ENCODE assay signal across 18 cellular contexts in the genomic region with DNA sequence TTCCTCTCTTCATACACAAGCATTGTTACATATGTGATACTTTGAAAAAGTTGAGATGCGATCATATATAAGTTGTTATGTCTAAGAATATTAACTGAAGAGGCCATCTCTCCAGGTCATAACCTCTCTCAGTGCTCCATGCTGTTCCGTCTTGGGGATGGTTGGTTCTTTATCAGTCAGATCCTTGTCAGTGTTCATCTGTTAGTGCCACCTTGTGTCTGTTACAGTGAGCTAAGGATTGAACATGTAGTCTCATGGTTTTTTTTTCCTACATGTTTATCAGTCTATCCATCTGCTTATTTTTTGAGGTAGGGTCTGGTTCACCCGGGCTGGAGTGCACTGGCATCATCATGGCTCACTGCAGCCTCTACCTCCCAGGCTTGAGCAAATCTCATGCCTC. TPM values are rescaled to one million over a fixed set of nuclear protein-coding genes. Genes with fewer than 3 reads are reported as not detected.
DNase-seq lines count a peak whose midpoint lies in the region; ATAC-seq and TF ChIP-seq lines count a peak whose summit lies in the region.
"Had no signal": no experiment of that assay in that cellular context is flagged by ENCODE, and none has a peak within 500 bp of the region (broad histone marks: within the 10 kb centered on the region; RNA-seq: fewer than 3 reads in every experiment).

No MANE protein-coding gene starts in this region.

- H3K9me2 ChIP-seq in PC-3 (replicated peaks; ENCODE audit: low read length) = no peaks in the 10 kb centered on the region

- H4K20me1 ChIP-seq in PC-3 (ENCODE audit: low read length) (peaks cover 14% of the 10 kb centered on the region; the same call in 1 of the 2 replicates), osteoblast (ENCODE audit: insufficient read depth, low read length) (peaks cover 16% of the 10 kb centered on the region)

- H2AFZ ChIP-seq in PC-3 (ENCODE audit: low read length) (no peak overlapping the region), osteoblast (ENCODE audit: low read length) (no peak overlapping the region)

- DNase-seq in HCEC 1CT (peak; percentile 37), PC-3 (peak; percentile 35), chondrocyte (ENCODE audit: low spot score) (no peak), osteoblast (ENCODE audit: insufficient read length, low spot score, missing footprints) (no peak), Peyer's patch (no peak), NCI-H2107 (lab: John Stamatoyannopoulos, UW) (no peak)
- DNase-seq: activated CD4-positive, alpha-beta T cell treated with anti-CD3 and anti-CD28 coated beads for 36 hours; activated T-cell treated with anti-CD3 and anti-CD28 coated beads, Interleukin-2, amount 50 U/mL, for 48 hours; amygdala; CD8-positive, alpha-beta memory T cell; dorsolateral prefrontal cortex; H7; MG63; midbrain; nucleus accumbens; spleen; T-cell had no signal

- BruUV-seq in PC-3 (replicated peaks; lab: Mats Ljungman, UMichigan) = no TSS peak

- TF ChIP-seq POLR2A in Peyer's patch (IDR thresholded peaks at IDR 0.05) = no peak

- H3K27me3 ChIP-seq in PC-3 (ENCODE audit: low read length) (no peaks in the 10 kb centered on the region), osteoblast (ENCODE audit: insufficient read depth, low read length) (no peaks in the 10 kb centered on the region), Peyer's patch (no peaks in the 10 kb centered on the region)
- H3K27me3 ChIP-seq: dorsolateral prefrontal cortex, MG63, spleen had no signal

- H3K4me3 Mint-ChIP-seq in chondrocyte (ENCODE audit: unreplicated experiment) = no peak overlapping the region
- H3K4me3 Mint-ChIP-seq: activated CD4-positive, alpha-beta T cell treated with anti-CD3 and anti-CD28 coated beads for 36 hours; CD8-positive, alpha-beta memory T cell; T-cell had no signal

- no peak overlapping the region for H3K4me3 ChIP-seq in PC-3 (ENCODE audit: low read length)
- no peak overlapping the region for H3K4me3 ChIP-seq in osteoblast (ENCODE audit: insufficient read depth, low read length)
- H3K4me3 ChIP-seq in Peyer's patch = no peak overlapping the region
- H3K4me3 ChIP-seq: dorsolateral prefrontal cortex, MG63, spleen had no signal

- peaks cover 3% of the 10 kb centered on the region for H3K4me1 Mint-ChIP-seq in chondrocyte (ENCODE audit: low read depth)

- intact Hi-C loops in PC-3 (cut with micrococcal nuclease) = loop anchor here (1.0 kb wide), 1 partner anchor 15 kb away; no protein-coding TSS in a partner anchor

- no peaks in the 10 kb centered on the region for H3F3A ChIP-seq in PC-3 (ENCODE audit: low read length, unreplicated experiment)

- H3K79me2 ChIP-seq in PC-3 (ENCODE audit: low read length) (peaks cover 32% of the 10 kb centered on the region), osteoblast (ENCODE audit: insufficient read depth, low read length) (peaks cover 54% of the 10 kb centered on the region)

- no peak overlapping the region for H3K9ac ChIP-seq in PC-3 (ENCODE audit: low read length)

- ATAC-seq in PC-3 = peak; percentile 76
- no peak for ATAC-seq in GM21526 (IDR thresholded peaks at IDR 0.05; ENCODE audit: low FRiP score, unreplicated experiment)
- ATAC-seq: activated CD4-positive, alpha-beta T cell treated with anti-CD3 and anti-CD28 coated beads for 36 hours; T-cell had no signal

- H3K27ac ChIP-seq in PC-3 (ENCODE audit: low read length) (no peak overlapping the region), osteoblast (ENCODE audit: low read depth, low read length) (peak overlapping the region; percentile 45), Peyer's patch (no peak overlapping the region)
- H3K27ac ChIP-seq: dorsolateral prefrontal cortex, spleen had no signal

- H3K4me2 ChIP-seq in PC-3 (ENCODE audit: low read length) (no peak overlapping the region), osteoblast (ENCODE audit: insufficient read depth, low read length) (no peak overlapping the region)

- peaks cover 26% of the 10 kb centered on the region; the same call in 1 of the 2 replicates for H3K36me3 ChIP-seq in PC-3 (ENCODE audit: low read depth, low read length)
- peaks cover 36% of the 10 kb centered on the region for H3K36me3 ChIP-seq in osteoblast (ENCODE audit: insufficient read depth, low read length)
- peaks cover 0 to 53% (median 0%) of the 10 kb centered on the region in 3 donors for H3K36me3 ChIP-seq in Peyer's patch

- H3K27ac Mint-ChIP-seq in chondrocyte (ENCODE audit: unreplicated experiment) = no peak overlapping the region
- H3K27ac Mint-ChIP-seq: activated CD4-positive, alpha-beta T cell treated with anti-CD3 and anti-CD28 coated beads for 36 hours; T-cell had no signal

- H3K36me3 Mint-ChIP-seq in chondrocyte (ENCODE audit: low read depth) = peaks cover 18% of the 10 kb centered on the region

- H3K9me3 Mint-ChIP-seq in chondrocyte (ENCODE audit: low read depth) = no peaks in the 10 kb centered on the region
- H3K9me3 Mint-ChIP-seq: CD8-positive, alpha-beta memory T cell; T-cell had no signal

- CTCF ChIA-PET in PC-3 (lab: Charles Lee) = interaction anchor here (0.6 to 0.8 kb wide), 2 partner anchors 29 to 53 kb away, joined by 3 read pairs; no protein-coding TSS in a partner anchor

- H3K9me3 ChIP-seq in PC-3 (ENCODE audit: low read length) (no peaks in the 10 kb centered on the region), osteoblast (ENCODE audit: low read depth, low read length) (no peaks in the 10 kb centered on the region), Peyer's patch (no peaks in the 10 kb centered on the region)
- H3K9me3 ChIP-seq: MG63, spleen had no signal

- POLR2A ChIA-PET in PC-3 (lab: Charles Lee; ENCODE audit: unreplicated experiment) = interaction anchor here (0.6 kb wide), 1 partner anchor 17 kb away, joined by 5 read pairs; no protein-coding TSS in a partner anchor

- TF ChIP-seq CTCF in PC-3 (conservative IDR thresholded peaks at IDR 0.05; ENCODE audit: low read depth, low read length) (peak; percentile 60), chondrocyte (IDR thresholded peaks at IDR 0.05) (peak; percentile 60), osteoblast (IDR thresholded peaks at IDR 0.05; ENCODE audit: extremely low read depth, low read depth, low read length) (no peak), Peyer's patch (IDR thresholded peaks at IDR 0.05) (peak in 1 of 6 experiments; percentile 13)

- H3K4me1 ChIP-seq in PC-3 (ENCODE audit: insufficient read depth, low read length) (peaks cover 11% of the 10 kb centered on the region), osteoblast (ENCODE audit: insufficient read depth, low read length) (peaks cover 7% of the 10 kb centered on the region), Peyer's patch (no peaks in the 10 kb centered on the region)

- H3K27me3 Mint-ChIP-seq in chondrocyte (ENCODE audit: low read depth) = no peaks in the 10 kb centered on the region
- H3K27me3 Mint-ChIP-seq: activated CD4-positive, alpha-beta T cell treated with anti-CD3 and anti-CD28 coated beads for 36 hours; CD8-positive, alpha-beta memory T cell; T-cell had no signal

RNA-seq across cellular contexts. Expression of gene EP400, which starts 30.5 kb away (rescaled TPM):
- total RNA-seq in PC-3 (2014; rRNA removed) = 20.2 and 30.5 TPM in 2 replicates
- total RNA-seq in chondrocyte = 35.9 to 48.0 TPM (median 36.8 TPM) in 3 replicates
- total RNA-seq in osteoblast = 14.4 and 14.5 TPM in 2 replicates
- total RNA-seq in Peyer's patch = 10 to 100 TPM; 22.1 to 60.2 (median 49.2) TPM

RNA-seq across cellular contexts. Expression of gene PUS1, which starts 51.2 kb away (rescaled TPM):
- total RNA-seq in PC-3 (2014; rRNA removed) (74.0 TPM in 2 replicates), chondrocyte (18.7 to 21.0 TPM (median 19.8 TPM) in 3 replicates), osteoblast (6.5 and 7.6 TPM in 2 replicates), Peyer's patch (10 to 100 TPM in 3 of 4 donors, 1 to 10 TPM in 1; 8.8 to 46.5 (median 31.8) TPM)

Comparison
In these comparisons a context has a peak if more than half of its experiments do, and no peak if none do; other contexts are left out.
1. DNase-seq: peak in HCEC 1CT (single experiment) and PC-3 (single experiment); none in chondrocyte (single experiment), osteoblast (single experiment), Peyer's patch (0 of 3) and NCI-H2107 (single experiment).